16 cellular contexts compared by ENCODE assay signal in the genomic region with DNA sequence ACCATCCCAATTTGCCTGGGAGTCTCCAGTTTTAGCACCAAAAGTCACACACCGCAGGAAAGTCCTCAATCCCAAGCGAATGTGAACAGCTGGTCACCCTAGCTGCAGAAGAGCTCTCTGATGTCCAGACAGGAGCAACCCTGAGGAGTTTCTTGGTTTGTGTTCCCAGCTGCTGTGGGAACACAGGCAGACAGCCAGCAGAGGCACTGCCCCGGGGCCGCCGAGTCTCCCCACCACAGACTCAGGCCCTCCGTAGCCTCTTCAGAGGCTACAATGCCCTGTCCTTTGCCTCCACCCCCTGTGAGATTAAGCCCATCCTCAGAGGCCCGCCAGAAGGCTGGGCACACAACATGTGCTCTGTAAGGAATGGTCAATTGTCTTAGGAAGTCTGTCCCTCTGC.
DNase-seq lines count a peak whose midpoint lies in the region; TF ChIP-seq lines count a peak whose summit lies in the region.
"Had no signal": no experiment of that assay in that cellular context is flagged by ENCODE, and none has a peak within 500 bp of the region (broad histone marks: within the 10 kb centered on the region; RNA-seq: fewer than 3 reads in every experiment).

No MANE protein-coding gene starts in this region.

- H3K4me3 Mint-ChIP-seq in CD8-positive, alpha-beta memory T cell, result no peak overlapping the region
- H3K4me3 Mint-ChIP-seq: B cell; CD8-positive, alpha-beta T cell had no signal

- WGBS in trophoblast cell (ENCODE audit: extremely low coverage, insufficient coverage, insufficient read length), result no CpG with 5 or more reads among the region's 7 CpGs

- peaks cover 1 to 8% of the 10 kb centered on the region in 2 donors for H3K27me3 Mint-ChIP-seq in CD8-positive, alpha-beta memory T cell

- H2BK5ac ChIP-seq in trophoblast cell (ENCODE audit: low read depth, low read length, poor library complexity), result no peak overlapping the region

- H2BK120ac ChIP-seq in trophoblast cell (ENCODE audit: insufficient read depth, low read length, poor library complexity), result no peak overlapping the region

- H2AFZ ChIP-seq in trophoblast cell (ENCODE audit: insufficient read depth, low read length, poor library complexity), result no peak overlapping the region
- no peak overlapping the region for H2AFZ ChIP-seq in MM.1S (ENCODE audit: low read length)
- H2AFZ ChIP-seq: GM23248 had no signal

- H3K36me3 ChIP-seq in SJCRH30 (no peaks in the 10 kb centered on the region), trophoblast cell (ENCODE audit: control insufficient read depth in 1 of 2, insufficient read depth in 2 of 2, low read length in 2 of 2) (no peaks in the 10 kb centered on the region), MM.1S (replicated peaks; ENCODE audit: insufficient read depth, low read length) (no peaks in the 10 kb centered on the region)
- no peaks in the 10 kb centered on the region for H3K36me3 ChIP-seq in CD8-positive, alpha-beta memory T cell (ENCODE audit: insufficient read depth, low read length)
- H3K36me3 ChIP-seq: BLaER1 treated with 17β-estradiol and CSF1 and Interleukin-3, amounts not matched to agents 10 nM and 100 nM; HAP-1 had no signal

- H3K27me3 ChIP-seq in SJCRH30, result no peaks in the 10 kb centered on the region
- H3K27me3 ChIP-seq in trophoblast cell (ENCODE audit: insufficient read depth, low read length), result no peaks in the 10 kb centered on the region
- no peaks in the 10 kb centered on the region for H3K27me3 ChIP-seq in MM.1S (replicated peaks; ENCODE audit: insufficient read depth, low read length)
- H3K27me3 ChIP-seq in CD8-positive, alpha-beta memory T cell (ENCODE audit: insufficient read depth, low read length, poor library complexity, severe bottlenecking), result no peaks in the 10 kb centered on the region
- H3K27me3 ChIP-seq: BLaER1 treated with 17β-estradiol and CSF1 and Interleukin-3, amounts not matched to agents 10 nM and 100 nM had no signal

- peaks cover 17% of the 10 kb centered on the region for H3K79me1 ChIP-seq in trophoblast cell (ENCODE audit: low read length)

- H4K91ac ChIP-seq in trophoblast cell (ENCODE audit: low read depth, low read length), result no peak overlapping the region

- H3K18ac ChIP-seq in trophoblast cell (ENCODE audit: low read length), result no peak overlapping the region

- H3K9me3 ChIP-seq in SJCRH30 (replicated peaks) (no peaks in the 10 kb centered on the region), trophoblast cell (ENCODE audit: insufficient read depth, low read depth, low read length) (peaks cover 2% of the 10 kb centered on the region), MM.1S (replicated peaks; ENCODE audit: insufficient read depth, low read length) (no peaks in the 10 kb centered on the region)
- H3K9me3 ChIP-seq in CD8-positive, alpha-beta memory T cell (ENCODE audit: low read length), result no peaks in the 10 kb centered on the region
- H3K9me3 ChIP-seq: BLaER1 treated with 17β-estradiol and CSF1 and Interleukin-3, amounts not matched to agents 10 nM and 100 nM; HAP-1 had no signal

- H4K20me1 ChIP-seq in MM.1S (ENCODE audit: insufficient read depth, low read length), result no peaks in the 10 kb centered on the region
- H4K20me1 ChIP-seq: BLaER1 treated with 17β-estradiol and CSF1 and Interleukin-3, amounts not matched to agents 10 nM and 100 nM had no signal

- CTCF ChIA-PET in CD8-positive, alpha-beta memory T cell (lab: Charles Lee), result no interaction called here

- no peak overlapping the region for H4K8ac ChIP-seq in trophoblast cell (ENCODE audit: low read depth, low read length)

- no peak for TF ChIP-seq CTCF in MM.1S (IDR thresholded peaks at IDR 0.05; ENCODE audit: low read length)

- H3K14ac ChIP-seq in trophoblast cell (ENCODE audit: low read length), result no peak overlapping the region

- no peaks in the 10 kb centered on the region for H3K9me2 ChIP-seq in MM.1S (replicated peaks; ENCODE audit: insufficient read depth, low read length)

- H3K4me3 ChIP-seq in SJCRH30, result no peak overlapping the region
- H3K4me3 ChIP-seq in trophoblast cell (ENCODE audit: low read depth, low read length), result no peak overlapping the region
- no peak overlapping the region for H3K4me3 ChIP-seq in MM.1S (ENCODE audit: low read length)
- no peak overlapping the region for H3K4me3 ChIP-seq in CD8-positive, alpha-beta memory T cell (ENCODE audit: low read length)
- H3K4me3 ChIP-seq: BLaER1 treated with 17β-estradiol and CSF1 and Interleukin-3, amounts not matched to agents 10 nM and 100 nM; GM23248; HAP-1 had no signal

- H3K79me2 ChIP-seq in trophoblast cell (ENCODE audit: control insufficient read depth, insufficient read depth, low read length, poor library complexity), result peaks cover 3% of the 10 kb centered on the region
- H3K79me2 ChIP-seq in MM.1S (ENCODE audit: low read length), result no peaks in the 10 kb centered on the region

- H4K12ac ChIP-seq in trophoblast cell (ENCODE audit: low read depth, low read length), result no peak overlapping the region

- no peaks in the 10 kb centered on the region for H3F3A ChIP-seq in MM.1S (ENCODE audit: insufficient read depth, low read length)

- H3K9ac ChIP-seq in trophoblast cell (ENCODE audit: low read length) (no peak overlapping the region), MM.1S (ENCODE audit: low read length) (no peak overlapping the region)
- H3K9ac ChIP-seq: BLaER1 treated with 17β-estradiol and CSF1 and Interleukin-3, amounts not matched to agents 10 nM and 100 nM; GM23248 had no signal

- H3K27ac Mint-ChIP-seq in CD8-positive, alpha-beta memory T cell, result no peak overlapping the region
- H3K27ac Mint-ChIP-seq: B cell; CD8-positive, alpha-beta T cell had no signal

- H3K4me2 ChIP-seq in trophoblast cell (ENCODE audit: low read length) (no peak overlapping the region), MM.1S (ENCODE audit: low read depth, low read length) (no peak overlapping the region)
- H3K4me2 ChIP-seq: BLaER1 treated with 17β-estradiol and CSF1 and Interleukin-3, amounts not matched to agents 10 nM and 100 nM had no signal

- no peak overlapping the region for H2AK5ac ChIP-seq in trophoblast cell (ENCODE audit: low read length)

- POLR2A ChIA-PET in CD8-positive, alpha-beta memory T cell (lab: Charles Lee), result no interaction called here

- peak overlapping the region; percentile 44 for H3K27ac ChIP-seq in SJCRH30
- H3K27ac ChIP-seq in trophoblast cell (ENCODE audit: low read depth, low read length), result no peak overlapping the region
- no peak overlapping the region for H3K27ac ChIP-seq in MM.1S (ENCODE audit: low read length)
- H3K27ac ChIP-seq in CD8-positive, alpha-beta memory T cell (ENCODE audit: low read depth, low read length), result no peak overlapping the region
- H3K27ac ChIP-seq: 22Rv1, GM23248, HL-60 had no signal

- H2BK12ac ChIP-seq in trophoblast cell (ENCODE audit: low read length), result peak overlapping the region; percentile 33

- no peaks in the 10 kb centered on the region for H3K9me3 Mint-ChIP-seq in CD8-positive, alpha-beta memory T cell
- H3K9me3 Mint-ChIP-seq: CD8-positive, alpha-beta T cell had no signal

- H3K23ac ChIP-seq in trophoblast cell (ENCODE audit: low read length), result no peak overlapping the region

- DNase-seq in NCI-H2196 (lab: John Stamatoyannopoulos, UW; ENCODE audit: unreplicated experiment) (peak; percentile 12), NCI-H2196 treated with DMSO at 0.1 percent for 48 hours (lab: John Stamatoyannopoulos, UW; ENCODE audit: unreplicated experiment) (no peak), SJCRH30 (peak; percentile 93), islet precursor cell (peak; percentile 62), trophoblast cell (no peak), D341Med (ENCODE audit: low spot score) (no peak), MM.1S (no peak)
- no peak for DNase-seq in CD8-positive, alpha-beta memory T cell
- DNase-seq: CD8-positive, alpha-beta T cell; COR-L47; GM23248 had no signal

- H3K36me3 Mint-ChIP-seq in CD8-positive, alpha-beta memory T cell, result no peaks in the 10 kb centered on the region
- H3K36me3 Mint-ChIP-seq: CD8-positive, alpha-beta T cell had no signal

- H3K4me1 Mint-ChIP-seq in CD8-positive, alpha-beta memory T cell, result no peaks in the 10 kb centered on the region
- H3K4me1 Mint-ChIP-seq: B cell had no signal

- H3K4ac ChIP-seq in trophoblast cell (ENCODE audit: low read depth, low read length), result no peak overlapping the region

- peaks cover 20% of the 10 kb centered on the region for H3K4me1 ChIP-seq in SJCRH30
- peaks cover 17 to 18% of the 10 kb centered on the region in 2 experiments for H3K4me1 ChIP-seq in trophoblast cell (ENCODE audit: control insufficient read depth in 1 of 2, insufficient read depth in 2 of 2, low read length in 2 of 2)
- H3K4me1 ChIP-seq in MM.1S (ENCODE audit: low read length), result no peaks in the 10 kb centered on the region
- H3K4me1 ChIP-seq in CD8-positive, alpha-beta memory T cell (ENCODE audit: insufficient read depth, low read length), result no peaks in the 10 kb centered on the region
- H3K4me1 ChIP-seq: HAP-1 had no signal

Comparison
In these comparisons a context has a peak if more than half of its experiments do, and no peak if none do; other contexts are left out.
1. DNase-seq: peak in NCI-H2196 (single experiment), SJCRH30 (2 of 2) and islet precursor cell (single experiment); none in NCI-H2196 treated with DMSO at 0.1 percent for 48 hours (single experiment), trophoblast cell (0 of 2), D341Med (single experiment), MM.1S (single experiment) and CD8-positive, alpha-beta memory T cell (0 of 5).